In the genomic region with DNA sequence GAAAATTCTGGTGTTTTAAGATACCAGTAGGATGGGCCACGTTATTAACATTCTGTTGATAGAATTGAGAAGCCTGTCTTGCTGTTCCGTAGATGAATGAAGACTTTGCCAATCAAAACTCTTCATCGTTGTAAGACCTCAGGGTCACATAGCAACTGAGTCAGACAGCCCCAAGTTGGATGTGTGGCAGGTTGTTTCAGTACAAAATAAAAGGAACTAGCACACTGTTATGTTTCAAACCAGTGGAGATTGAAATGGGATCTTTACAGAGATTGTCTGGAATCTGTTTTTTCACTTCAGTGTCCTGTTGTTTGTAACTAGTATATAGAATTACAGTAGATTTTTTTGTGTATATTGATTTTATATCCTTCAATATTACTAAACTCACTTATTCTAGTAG, we compare ENCODE assay signal across 23 cellular contexts. TPM values are rescaled to one million over a fixed set of nuclear protein-coding genes. Genes with fewer than 3 reads are reported as not detected.
DNase-seq lines count a peak whose midpoint lies in the region; ATAC-seq and TF ChIP-seq lines count a peak whose summit lies in the region.
"Had no signal": no experiment of that assay in that cellular context is flagged by ENCODE, and none has a peak within 500 bp of the region (broad histone marks: within the 10 kb centered on the region; RNA-seq: fewer than 3 reads in every experiment).

No MANE protein-coding gene starts in this region.

- no peaks in the 10 kb centered on the region for H3K27me3 Mint-ChIP-seq in CD4-positive, CD25-positive, alpha-beta regulatory T cell
- H3K27me3 Mint-ChIP-seq in naive thymus-derived CD8-positive, alpha-beta T cell: no peaks in the 10 kb centered on the region

- peaks cover 39% of the 10 kb centered on the region for H3K4me1 ChIP-seq in CD4-positive, CD25-positive, alpha-beta regulatory T cell (ENCODE audit: control insufficient read depth, insufficient read depth, low read length, poor library complexity, severe bottlenecking)
- no peaks in the 10 kb centered on the region for H3K4me1 ChIP-seq in BE2C
- H3K4me1 ChIP-seq: testis, uterus had no signal

- peaks cover 0 to 4% (median under 1%) of the 10 kb centered on the region in 7 donors for H3K9me3 Mint-ChIP-seq in CD4-positive, CD25-positive, alpha-beta regulatory T cell
- H3K9me3 Mint-ChIP-seq in naive thymus-derived CD8-positive, alpha-beta T cell: peaks cover 0 to 5% (median under 1%) of the 10 kb centered on the region in 9 donors

- H3K4me1 Mint-ChIP-seq in CD4-positive, CD25-positive, alpha-beta regulatory T cell: peaks cover 47 to 83% (median 60%) of the 10 kb centered on the region in 4 donors
- H3K4me1 Mint-ChIP-seq in naive thymus-derived CD8-positive, alpha-beta T cell: peaks cover 39 to 84% (median 79%) of the 10 kb centered on the region in 4 donors

- no peak for DNase-seq in CD4-positive, CD25-positive, alpha-beta regulatory T cell
- peak; percentile 10 for DNase-seq in HCEC 1CT
- no peak for DNase-seq in caudate nucleus (lab: John Stamatoyannopoulos, UW)
- no peak for DNase-seq in naive thymus-derived CD8-positive, alpha-beta T cell
- no peak for DNase-seq in NCI-H1436 (lab: John Stamatoyannopoulos, UW)
- no peak for DNase-seq in MV-4-11 (lab: John Stamatoyannopoulos, UW)
- no peak for DNase-seq in BE2C
- DNase-seq: activated CD8-positive, alpha-beta memory T cell treated with anti-CD3 and anti-CD28 coated beads, Interleukin-2, amount 50 U/mL, for 4 hours; activated gamma-delta T cell; DMS153; esophagus squamous epithelium; foreskin melanocyte; lower lobe of right lung; NCI-H1048; NCI-H2029; NCI-H2227 treated with DMSO at 0.1 percent for 48 hours; occipital lobe; SHP77 treated with DMSO at 0.1 percent for 48 hours; stimulated activated naive CD8-positive, alpha-beta T cell treated with anti-CD3 and anti-CD28 coated beads, Interleukin-15, Interleukin-2, amounts not matched to agents 100 U/mL and 50 U/mL, for 24 hours; T1000; testis; uterus had no signal

- no peak for TF ChIP-seq CTCF in BE2C (IDR thresholded peaks at IDR 0.05; ENCODE audit: low read depth, low read length)

- no peak overlapping the region for H3K27ac Mint-ChIP-seq in CD4-positive, CD25-positive, alpha-beta regulatory T cell
- H3K27ac Mint-ChIP-seq in naive thymus-derived CD8-positive, alpha-beta T cell: peak overlapping the region in 7 of 10 donors; percentile 16 to 82 (median 58)

- H3K27ac ChIP-seq in CD4-positive, CD25-positive, alpha-beta regulatory T cell (ENCODE audit: insufficient read depth, low read length, poor library complexity, severe bottlenecking): no peak overlapping the region
- H3K27ac ChIP-seq in caudate nucleus (ENCODE audit: low read depth, low read length): peak overlapping the region; percentile 46
- H3K27ac ChIP-seq: esophagus squamous epithelium, lower lobe of right lung, testis, uterus had no signal

- no peaks in the 10 kb centered on the region for H3K27me3 ChIP-seq in CD4-positive, CD25-positive, alpha-beta regulatory T cell (ENCODE audit: control insufficient read depth, insufficient read depth, low read length)
- no peaks in the 10 kb centered on the region for H3K27me3 ChIP-seq in BE2C
- H3K27me3 ChIP-seq: esophagus squamous epithelium, testis, uterus had no signal

- no peaks in the 10 kb centered on the region for H3K9me3 ChIP-seq in CD4-positive, CD25-positive, alpha-beta regulatory T cell (ENCODE audit: control insufficient read depth in 2 of 2, low read length in 2 of 2)
- H3K9me3 ChIP-seq in BE2C: no peaks in the 10 kb centered on the region
- H3K9me3 ChIP-seq: esophagus squamous epithelium, lower lobe of right lung, testis, uterus had no signal

- POLR2A ChIA-PET in naive thymus-derived CD8-positive, alpha-beta T cell (lab: Charles Lee): no interaction called here

- peak overlapping the region; percentile 15 for H3K4me3 ChIP-seq in CD4-positive, CD25-positive, alpha-beta regulatory T cell (ENCODE audit: low read depth, low read length)
- no peak overlapping the region for H3K4me3 ChIP-seq in BE2C (ENCODE audit: low read depth, low read length)
- H3K4me3 ChIP-seq: esophagus squamous epithelium, lower lobe of right lung, testis, uterus had no signal

- H3K36me3 ChIP-seq in CD4-positive, CD25-positive, alpha-beta regulatory T cell (ENCODE audit: control insufficient read depth, insufficient read depth, low read length): no peaks in the 10 kb centered on the region
- no peaks in the 10 kb centered on the region for H3K36me3 ChIP-seq in BE2C
- H3K36me3 ChIP-seq: esophagus squamous epithelium, lower lobe of right lung, uterus had no signal

- peak overlapping the region in 2 of 4 donors; percentile 42 to 52 for H3K4me3 Mint-ChIP-seq in CD4-positive, CD25-positive, alpha-beta regulatory T cell
- H3K4me3 Mint-ChIP-seq in naive thymus-derived CD8-positive, alpha-beta T cell: peak overlapping the region in 9 of 10 donors; percentile 3 to 66 (median 45)

- ATAC-seq in CD4-positive, CD25-positive, alpha-beta regulatory T cell (ENCODE audit: low read depth in 2 of 2): no peak
- ATAC-seq in naive thymus-derived CD8-positive, alpha-beta T cell: peak; percentile 22 to 27
- ATAC-seq: lower lobe of right lung, Panc1 had no signal

- H3K36me3 Mint-ChIP-seq in CD4-positive, CD25-positive, alpha-beta regulatory T cell: peaks cover 6% of the 10 kb centered on the region
- peaks cover 0 to 8% (median 3%) of the 10 kb centered on the region in 3 donors for H3K36me3 Mint-ChIP-seq in naive thymus-derived CD8-positive, alpha-beta T cell

RNA-seq across cellular contexts. Expression of gene EPC2, which starts 22.6 kb away (rescaled TPM):
- 74.2 TPM for total RNA-seq in CD4-positive, CD25-positive, alpha-beta regulatory T cell
- polyA plus RNA-seq in CD4-positive, CD25-positive, alpha-beta regulatory T cell: 1 to 10 TPM; 1.8 to 3.0 (median 2.7) TPM
- 10 to 100 TPM; 91.1 to 94.7 TPM for total RNA-seq in naive thymus-derived CD8-positive, alpha-beta T cell
- 1 to 10 TPM; 2.5 to 3.7 (median 3.0) TPM for polyA plus RNA-seq in naive thymus-derived CD8-positive, alpha-beta T cell
- 9.6 TPM for polyA plus RNA-seq in BE2C (2012; ENCODE audit: insufficient read depth, insufficient read length, low read depth)

Comparison
In these comparisons a context has a peak if more than half of its experiments do, and no peak if none do; other contexts are left out.
1. ATAC-seq: peak in naive thymus-derived CD8-positive, alpha-beta T cell (2 of 2); none in CD4-positive, CD25-positive, alpha-beta regulatory T cell (0 of 2).
2. H3K27ac Mint-ChIP-seq: peak in naive thymus-derived CD8-positive, alpha-beta T cell (7 of 10); none in CD4-positive, CD25-positive, alpha-beta regulatory T cell (0 of 3).